ENCODE assay signal across 9 cellular contexts in the genomic region with DNA sequence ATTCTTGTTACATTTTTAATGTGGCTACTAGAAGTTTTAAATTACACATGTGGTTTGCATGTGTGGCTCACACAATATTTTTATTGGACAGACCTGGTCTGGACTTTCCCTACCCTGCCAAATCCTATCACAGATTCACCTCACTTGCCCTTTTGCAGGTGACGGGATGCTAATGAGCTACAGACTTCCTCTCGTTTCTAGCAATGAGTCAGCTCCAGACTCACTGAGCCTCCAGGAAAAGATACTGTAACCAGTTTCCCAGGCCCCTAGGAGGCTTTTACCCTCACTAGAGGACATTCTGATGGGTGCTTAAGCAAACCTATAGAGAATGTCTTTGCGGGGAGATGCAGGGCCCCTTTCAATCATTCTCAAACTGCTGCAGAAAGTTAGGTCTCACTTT.
DNase-seq lines count a peak whose midpoint lies in the region; ATAC-seq and TF ChIP-seq lines count a peak whose summit lies in the region.
"Had no signal": no experiment of that assay in that cellular context is flagged by ENCODE, and none has a peak within 500 bp of the region (broad histone marks: within the 10 kb centered on the region; RNA-seq: fewer than 3 reads in every experiment).

No MANE protein-coding gene starts in this region.

- no peaks in the 10 kb centered on the region for H3K36me3 ChIP-seq in upper lobe of left lung

- intact Hi-C loops in activated T-helper 2 cell treated with anti-CD3 and anti-CD28 coated beads, Interferon-gamma antibody, Interleukin-2, Interleukin-4, amounts not matched to agents 10 μg/mL and 5 μg/mL and 100 μg/mL, durations not matched to agents 14 hours and 24 hours and 36 hours (cut with micrococcal nuclease), result loop anchor here (1.0 kb wide), 3 partner anchors 23 to 41 kb away; no protein-coding TSS in a partner anchor

- 59 to 66% methylated on average over 3 of the region's 3 CpGs for WGBS in upper lobe of left lung, 2 donors

- no peaks in the 10 kb centered on the region for H3K36me3 Mint-ChIP-seq in activated T-helper 2 cell treated with anti-CD3 and anti-CD28 coated beads, Interferon-gamma antibody, Interleukin-2, Interleukin-4, amounts not matched to agents 10 μg/mL and 5 μg/mL and 100 μg/mL, durations not matched to agents 14 hours and 24 hours and 36 hours (ENCODE audit: low read depth)
- no peaks in the 10 kb centered on the region for H3K36me3 Mint-ChIP-seq in nephron progenitor cell (ENCODE audit: low read depth)

- no peaks in the 10 kb centered on the region for H3K27me3 Mint-ChIP-seq in activated T-helper 2 cell treated with anti-CD3 and anti-CD28 coated beads, Interferon-gamma antibody, Interleukin-2, Interleukin-4, amounts not matched to agents 10 μg/mL and 5 μg/mL and 100 μg/mL, durations not matched to agents 14 hours and 24 hours and 36 hours (ENCODE audit: low read depth)
- peaks cover 18% of the 10 kb centered on the region for H3K27me3 Mint-ChIP-seq in nephron progenitor cell (ENCODE audit: low read depth, poor library complexity)

- H3K4me3 ChIP-seq in upper lobe of left lung, result no peak overlapping the region
- H3K4me3 ChIP-seq: skin epidermis had no signal

- DNase-seq in stimulated activated CD4-positive, alpha-beta T cell treated with anti-CD3 and anti-CD28 coated beads, Interleukin-15, amount 100 ng/mL, for 48 hours (ENCODE audit: low read depth in 2 of 2), result peak; percentile 36 to 52
- DNase-seq in stimulated activated CD4-positive, alpha-beta T cell treated with anti-CD3 and anti-CD28 coated beads, Interleukin-4, amount 100 ng/mL, for 1 hour, result no peak
- peak; percentile 27 for DNase-seq in activated T-helper 2 cell treated with anti-CD3 and anti-CD28 coated beads, Interferon-gamma antibody, Interleukin-2, Interleukin-4, amounts not matched to agents 10 μg/mL and 5 μg/mL and 100 μg/mL, durations not matched to agents 14 hours and 24 hours and 36 hours (ENCODE audit: low spot score)
- DNase-seq in upper lobe of left lung, result no peak
- no peak for DNase-seq in NCI-H146 (lab: John Stamatoyannopoulos, UW)
- no peak for DNase-seq in mesenteric fat pad (ENCODE audit: low spot score)
- no peak for DNase-seq in nephron progenitor cell

- no peak overlapping the region for H3K4me3 Mint-ChIP-seq in activated T-helper 2 cell treated with anti-CD3 and anti-CD28 coated beads, Interferon-gamma antibody, Interleukin-2, Interleukin-4, amounts not matched to agents 10 μg/mL and 5 μg/mL and 100 μg/mL, durations not matched to agents 14 hours and 24 hours and 36 hours (ENCODE audit: low read depth)
- no peak overlapping the region for H3K4me3 Mint-ChIP-seq in nephron progenitor cell

- H3K4me1 Mint-ChIP-seq in activated T-helper 2 cell treated with anti-CD3 and anti-CD28 coated beads, Interferon-gamma antibody, Interleukin-2, Interleukin-4, amounts not matched to agents 10 μg/mL and 5 μg/mL and 100 μg/mL, durations not matched to agents 14 hours and 24 hours and 36 hours (ENCODE audit: low read depth), result peaks cover 26% of the 10 kb centered on the region
- H3K4me1 Mint-ChIP-seq in nephron progenitor cell, result no peaks in the 10 kb centered on the region

- no peaks in the 10 kb centered on the region for H3K9me3 Mint-ChIP-seq in activated T-helper 2 cell treated with anti-CD3 and anti-CD28 coated beads, Interferon-gamma antibody, Interleukin-2, Interleukin-4, amounts not matched to agents 10 μg/mL and 5 μg/mL and 100 μg/mL, durations not matched to agents 14 hours and 24 hours and 36 hours
- H3K9me3 Mint-ChIP-seq in nephron progenitor cell, result no peaks in the 10 kb centered on the region

- no peak overlapping the region for H3K27ac ChIP-seq in upper lobe of left lung
- H3K27ac ChIP-seq: skin epidermis had no signal

- ATAC-seq in HG03045 (IDR thresholded peaks at IDR 0.05; ENCODE audit: unreplicated experiment) (peak; percentile 80), upper lobe of left lung (ENCODE audit: low FRiP score in 2 of 2) (no peak)

- TF ChIP-seq POLR2A in upper lobe of left lung (IDR thresholded peaks at IDR 0.05), result no peak

- H3K27ac Mint-ChIP-seq in activated T-helper 2 cell treated with anti-CD3 and anti-CD28 coated beads, Interferon-gamma antibody, Interleukin-2, Interleukin-4, amounts not matched to agents 10 μg/mL and 5 μg/mL and 100 μg/mL, durations not matched to agents 14 hours and 24 hours and 36 hours, result peak overlapping the region; percentile 16
- H3K27ac Mint-ChIP-seq in nephron progenitor cell, result no peak overlapping the region

- H3K9me3 ChIP-seq in upper lobe of left lung, result no peaks in the 10 kb centered on the region

- H3K4me1 ChIP-seq in upper lobe of left lung, result no peaks in the 10 kb centered on the region

- TF ChIP-seq CTCF in upper lobe of left lung (IDR thresholded peaks at IDR 0.05) (no peak), nephron progenitor cell (IDR thresholded peaks at IDR 0.05) (no peak)

- H3K27me3 ChIP-seq in upper lobe of left lung, result no peaks in the 10 kb centered on the region

- TF ChIP-seq EP300 in upper lobe of left lung (IDR thresholded peaks at IDR 0.05), result no peak

Comparison
In these comparisons a context has a peak if more than half of its experiments do, and no peak if none do; other contexts are left out.
1. DNase-seq: peak in stimulated activated CD4-positive, alpha-beta T cell treated with anti-CD3 and anti-CD28 coated beads, Interleukin-15, amount 100 ng/mL, for 48 hours (2 of 2) and activated T-helper 2 cell treated with anti-CD3 and anti-CD28 coated beads, Interferon-gamma antibody, Interleukin-2, Interleukin-4, amounts not matched to agents 10 μg/mL and 5 μg/mL and 100 μg/mL, durations not matched to agents 14 hours and 24 hours and 36 hours (single experiment); none in stimulated activated CD4-positive, alpha-beta T cell treated with anti-CD3 and anti-CD28 coated beads, Interleukin-4, amount 100 ng/mL, for 1 hour (single experiment), upper lobe of left lung (0 of 2), NCI-H146 (single experiment), mesenteric fat pad (single experiment) and nephron progenitor cell (single experiment).